Comparison of ENCODE assay signal across 8 cellular contexts in genomic region chr6:75563032-75563431, GRCh38. TPM values are rescaled to one million over a fixed set of nuclear protein-coding genes. Genes with fewer than 3 reads are reported as not detected.
DNase-seq lines count a peak whose midpoint lies in the region; ATAC-seq and TF ChIP-seq lines count a peak whose summit lies in the region.

No MANE protein-coding gene starts in this region.

- H3K56ac ChIP-seq in mesendoderm (ENCODE audit: low read length), result no peak overlapping the region

- peak; percentile 11 for DNase-seq in activated CD4-positive, alpha-beta T cell treated with anti-CD3 and anti-CD28 coated beads for 48 hours
- DNase-seq in activated CD4-positive, alpha-beta T cell treated with anti-CD3 and anti-CD28 coated beads, Interleukin-2, amount 50 U/mL, for 1 hour, result no peak
- peak; percentile 34 for DNase-seq in LHCN-M2 (ENCODE audit: low read depth)
- DNase-seq in mesendoderm, result peak; percentile 87
- DNase-seq in stimulated activated naive CD4-positive, alpha-beta T cell treated with Interleukin-2 at 50 U/mL for 16 hours (lab: John Stamatoyannopoulos, UW), result no peak
- DNase-seq in vagina (ENCODE audit: extremely low spot score in 2 of 2), result no peak

- no peak overlapping the region for H3K9ac ChIP-seq in mesendoderm (ENCODE audit: low read length)

- H3K36me3 Mint-ChIP-seq in activated T-helper 17 cell treated with anti-CD3 and anti-CD28 coated beads, Interleukin-2, amount 50 U/mL, for 72 hours (ENCODE audit: low read depth), result no peaks in the 10 kb centered on the region

- no peak overlapping the region for H3K23ac ChIP-seq in mesendoderm (ENCODE audit: low read length)

- intact Hi-C loops in vagina (cut with DNase I), result no loop called here

- no peaks in the 10 kb centered on the region for H3K4me1 ChIP-seq in mesendoderm (ENCODE audit: control insufficient read depth, low read depth, low read length)
- H3K4me1 ChIP-seq in vagina, result no peaks in the 10 kb centered on the region

- no peak overlapping the region for H3K4me2 ChIP-seq in mesendoderm (ENCODE audit: low read length)

- TF ChIP-seq POLR2A in vagina (IDR thresholded peaks at IDR 0.05), result no peak

- H3K9me3 Mint-ChIP-seq in activated T-helper 17 cell treated with anti-CD3 and anti-CD28 coated beads, Interleukin-2, amount 50 U/mL, for 72 hours, result peaks cover 5% of the 10 kb centered on the region

- no peak overlapping the region for H2AK5ac ChIP-seq in mesendoderm (ENCODE audit: low read length)

- no peak for TF ChIP-seq CTCF in vagina (IDR thresholded peaks at IDR 0.05)

- H3K18ac ChIP-seq in mesendoderm (ENCODE audit: low read length), result no peak overlapping the region

- H3K79me2 ChIP-seq in mesendoderm (ENCODE audit: control insufficient read depth, insufficient read depth, low read length), result no peaks in the 10 kb centered on the region

- WGBS in mesendoderm (ENCODE audit: extremely low coverage, insufficient coverage, low lambda C conversion rate), result no CpG with 5 or more reads among the region's 1 CpG

- no peaks in the 10 kb centered on the region for H3K36me3 ChIP-seq in mesendoderm (ENCODE audit: control insufficient read depth, insufficient read depth, low read length)
- no peaks in the 10 kb centered on the region for H3K36me3 ChIP-seq in vagina

- no peak overlapping the region for H4K8ac ChIP-seq in mesendoderm (ENCODE audit: low read depth, low read length)

- no peak overlapping the region for H2BK5ac ChIP-seq in mesendoderm (ENCODE audit: low read length)

- H3K4me3 Mint-ChIP-seq in activated T-helper 17 cell treated with anti-CD3 and anti-CD28 coated beads, Interleukin-2, amount 50 U/mL, for 72 hours, result no peak overlapping the region

- peak; percentile 83 for ATAC-seq in GM21723 (IDR thresholded peaks at IDR 0.05; ENCODE audit: unreplicated experiment)
- peak; percentile 56 for ATAC-seq in activated T-helper 17 cell treated with anti-CD3 and anti-CD28 coated beads, Interleukin-2, amount 50 U/mL, for 72 hours (replicated peaks)

- no peak overlapping the region for H2BK15ac ChIP-seq in mesendoderm (replicated peaks; ENCODE audit: low read depth)

- no peaks in the 10 kb centered on the region for H3K79me1 ChIP-seq in mesendoderm (ENCODE audit: low read length)

- no peak overlapping the region for H2BK120ac ChIP-seq in mesendoderm (ENCODE audit: low read depth, low read length)

- H4K5ac ChIP-seq in mesendoderm (ENCODE audit: low read length), result no peak overlapping the region

- H3K4ac ChIP-seq in mesendoderm (ENCODE audit: low read depth, low read length), result no peak overlapping the region

- no peaks in the 10 kb centered on the region for H3K27me3 ChIP-seq in mesendoderm (ENCODE audit: insufficient read depth, low read length, poor library complexity)
- H3K27me3 ChIP-seq in vagina, result no peaks in the 10 kb centered on the region

- no peak overlapping the region for H3K27ac Mint-ChIP-seq in activated T-helper 17 cell treated with anti-CD3 and anti-CD28 coated beads, Interleukin-2, amount 50 U/mL, for 72 hours

- peaks cover 3% of the 10 kb centered on the region for H3K9me3 ChIP-seq in vagina

- H3K27ac ChIP-seq in mesendoderm (ENCODE audit: low read depth, low read length) (no peak overlapping the region), vagina (no peak overlapping the region)

- H3K4me3 ChIP-seq in mesendoderm (ENCODE audit: low read length), result no peak overlapping the region
- H3K4me3 ChIP-seq in vagina, result no peak overlapping the region

- peaks cover 25% of the 10 kb centered on the region for H3K27me3 Mint-ChIP-seq in activated T-helper 17 cell treated with anti-CD3 and anti-CD28 coated beads, Interleukin-2, amount 50 U/mL, for 72 hours

- H3K4me1 Mint-ChIP-seq in activated T-helper 17 cell treated with anti-CD3 and anti-CD28 coated beads, Interleukin-2, amount 50 U/mL, for 72 hours, result no peaks in the 10 kb centered on the region

RNA-seq across cellular contexts. Expression of gene SENP6, which starts 38.6 kb away (rescaled TPM):
- 42.7 and 53.2 TPM in 2 replicates for total RNA-seq in LHCN-M2 (2014; rRNA removed)
- polyA plus RNA-seq in LHCN-M2 (2012), result 11.9 TPM
- total RNA-seq in activated T-helper 17 cell treated with anti-CD3 and anti-CD28 coated beads, Interleukin-2, amount 50 U/mL, for 72 hours, result 10 to 100 TPM; 60.0 to 68.3 TPM
- 61.3 TPM for polyA plus RNA-seq in mesendoderm (2013, experiment 1 of 2)
- polyA plus RNA-seq in mesendoderm (2013, experiment 2 of 2), result 60.1 TPM
- 78.8 TPM for total RNA-seq in vagina

Comparison
In these comparisons a context has a peak if more than half of its experiments do, and no peak if none do; other contexts are left out.
1. DNase-seq: peak in activated CD4-positive, alpha-beta T cell treated with anti-CD3 and anti-CD28 coated beads for 48 hours (single experiment), LHCN-M2 (single experiment) and mesendoderm (single experiment); none in activated CD4-positive, alpha-beta T cell treated with anti-CD3 and anti-CD28 coated beads, Interleukin-2, amount 50 U/mL, for 1 hour (single experiment), stimulated activated naive CD4-positive, alpha-beta T cell treated with Interleukin-2 at 50 U/mL for 16 hours (single experiment) and vagina (0 of 2).